11 cellular contexts compared by ENCODE assay signal in the genomic region with DNA sequence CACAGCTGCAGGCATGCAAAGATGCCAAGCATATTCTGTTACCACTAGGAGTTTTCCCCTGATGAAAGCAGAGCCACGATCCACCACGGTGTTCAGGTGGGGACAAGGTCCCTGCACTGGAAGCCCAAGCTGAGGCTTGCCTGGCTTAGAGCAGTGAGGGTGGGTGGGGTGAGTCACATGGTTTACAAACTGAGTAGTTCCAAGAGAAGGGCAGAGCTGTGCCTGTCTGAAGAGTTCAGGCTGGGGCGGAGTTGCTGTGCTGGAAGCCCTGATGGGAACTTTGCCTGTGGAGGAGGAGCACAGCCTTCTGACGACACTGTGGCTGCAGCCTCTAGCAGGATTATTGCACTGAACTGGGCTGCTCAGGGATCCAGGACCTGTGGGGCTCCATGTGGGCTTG. TPM values are rescaled to one million over a fixed set of nuclear protein-coding genes. Genes with fewer than 3 reads are reported as not detected.
DNase-seq lines count a peak whose midpoint lies in the region; ATAC-seq and TF ChIP-seq lines count a peak whose summit lies in the region.
"Had no signal": no experiment of that assay in that cellular context is flagged by ENCODE, and none has a peak within 500 bp of the region (broad histone marks: within the 10 kb centered on the region; RNA-seq: fewer than 3 reads in every experiment).

No MANE protein-coding gene starts in this region.

- H3K4me1 Mint-ChIP-seq in activated CD4-positive, alpha-beta memory T cell treated with anti-CD3 and anti-CD28 coated beads for 36 hours (ENCODE audit: low read depth), result peaks cover 20% of the 10 kb centered on the region
- peaks cover 7% of the 10 kb centered on the region for H3K4me1 Mint-ChIP-seq in activated CD4-positive, alpha-beta memory T cell treated with anti-CD3 and anti-CD28 coated beads, Interleukin-2, amount 10 ng/mL, durations not matched to agents 7 days and 5 days
- H3K4me1 Mint-ChIP-seq: nephron had no signal

- CTCF ChIA-PET in activated CD4-positive, alpha-beta memory T cell treated with anti-CD3 and anti-CD28 coated beads for 36 hours (lab: Charles Lee), result interaction anchor here (1.7 kb wide), 1 partner anchor 325 kb away, joined by 4 read pairs; no protein-coding TSS in a partner anchor
- CTCF ChIA-PET in activated CD4-positive, alpha-beta memory T cell treated with anti-CD3 and anti-CD28 coated beads, Interleukin-2, amount 10 ng/mL, durations not matched to agents 7 days and 5 days (lab: Charles Lee), result no interaction called here

- H3K9me3 ChIP-seq in adipocyte (ENCODE audit: control insufficient read depth, low read length), result no peaks in the 10 kb centered on the region
- no peaks in the 10 kb centered on the region for H3K9me3 ChIP-seq in upper lobe of left lung
- H3K9me3 ChIP-seq: BLaER1 treated with 17β-estradiol and CSF1 and Interleukin-3, amounts not matched to agents 10 nM and 100 nM; suprapubic skin had no signal

- peak; percentile 46 for DNase-seq in activated CD4-positive, alpha-beta memory T cell treated with anti-CD3 and anti-CD28 coated beads for 36 hours
- no peak for DNase-seq in activated CD4-positive, alpha-beta memory T cell treated with anti-CD3 and anti-CD28 coated beads, Interleukin-2, amount 10 ng/mL, durations not matched to agents 7 days and 5 days
- peak; percentile 67 for DNase-seq in adipocyte (ENCODE audit: low read depth)
- DNase-seq in left kidney (ENCODE audit: low read depth, low spot score), result peak; percentile 11
- peak in 1 of 2 donors; percentile 39 for DNase-seq in upper lobe of left lung
- no peak for DNase-seq in GM10266 (ENCODE audit: extremely low spot score)

- POLR2A ChIA-PET in activated CD4-positive, alpha-beta memory T cell treated with anti-CD3 and anti-CD28 coated beads for 36 hours (lab: Charles Lee), result no interaction called here
- POLR2A ChIA-PET in activated CD4-positive, alpha-beta memory T cell treated with anti-CD3 and anti-CD28 coated beads, Interleukin-2, amount 10 ng/mL, durations not matched to agents 7 days and 5 days (lab: Charles Lee), result no interaction called here

- H3K27me3 Mint-ChIP-seq in activated CD4-positive, alpha-beta memory T cell treated with anti-CD3 and anti-CD28 coated beads for 36 hours, result no peaks in the 10 kb centered on the region
- H3K27me3 Mint-ChIP-seq in activated CD4-positive, alpha-beta memory T cell treated with anti-CD3 and anti-CD28 coated beads, Interleukin-2, amount 10 ng/mL, durations not matched to agents 7 days and 5 days, result no peaks in the 10 kb centered on the region

- ATAC-seq in upper lobe of left lung (ENCODE audit: low FRiP score in 2 of 2) (peak; percentile 74 to 77), GM21447 (IDR thresholded peaks at IDR 0.05; ENCODE audit: unreplicated experiment) (no peak), HG03342 (IDR thresholded peaks at IDR 0.05; ENCODE audit: unreplicated experiment) (no peak)

- H3K9me3 Mint-ChIP-seq in activated CD4-positive, alpha-beta memory T cell treated with anti-CD3 and anti-CD28 coated beads for 36 hours, result no peaks in the 10 kb centered on the region
- H3K9me3 Mint-ChIP-seq in activated CD4-positive, alpha-beta memory T cell treated with anti-CD3 and anti-CD28 coated beads, Interleukin-2, amount 10 ng/mL, durations not matched to agents 7 days and 5 days, result no peaks in the 10 kb centered on the region
- H3K9me3 Mint-ChIP-seq: nephron had no signal

- H3K4me1 ChIP-seq in adipocyte (ENCODE audit: control insufficient read depth, insufficient read depth, low read length) (no peaks in the 10 kb centered on the region), upper lobe of left lung (no peaks in the 10 kb centered on the region)
- H3K4me1 ChIP-seq: suprapubic skin had no signal

- no peaks in the 10 kb centered on the region for H3K36me3 Mint-ChIP-seq in activated CD4-positive, alpha-beta memory T cell treated with anti-CD3 and anti-CD28 coated beads for 36 hours
- H3K36me3 Mint-ChIP-seq in activated CD4-positive, alpha-beta memory T cell treated with anti-CD3 and anti-CD28 coated beads, Interleukin-2, amount 10 ng/mL, durations not matched to agents 7 days and 5 days (ENCODE audit: low read depth), result no peaks in the 10 kb centered on the region

- no peak overlapping the region for H3K9ac ChIP-seq in adipocyte (ENCODE audit: low read length)
- H3K9ac ChIP-seq: BLaER1 treated with 17β-estradiol and CSF1 and Interleukin-3, amounts not matched to agents 10 nM and 100 nM had no signal

- no peaks in the 10 kb centered on the region for H3K27me3 ChIP-seq in adipocyte (replicated peaks; ENCODE audit: control insufficient read depth, insufficient read depth, low read length)
- no peaks in the 10 kb centered on the region for H3K27me3 ChIP-seq in upper lobe of left lung
- H3K27me3 ChIP-seq: BLaER1 treated with 17β-estradiol and CSF1 and Interleukin-3, amounts not matched to agents 10 nM and 100 nM; suprapubic skin had no signal

- no peak overlapping the region for H3K27ac ChIP-seq in upper lobe of left lung
- H3K27ac ChIP-seq: BLaER1 treated with 17β-estradiol and CSF1 and Interleukin-3, amounts not matched to agents 10 nM and 100 nM; suprapubic skin had no signal

- no peak overlapping the region for H3K4me3 Mint-ChIP-seq in activated CD4-positive, alpha-beta memory T cell treated with anti-CD3 and anti-CD28 coated beads for 36 hours
- H3K4me3 Mint-ChIP-seq in activated CD4-positive, alpha-beta memory T cell treated with anti-CD3 and anti-CD28 coated beads, Interleukin-2, amount 10 ng/mL, durations not matched to agents 7 days and 5 days, result no peak overlapping the region
- H3K4me3 Mint-ChIP-seq: nephron had no signal

- H3K4me3 ChIP-seq in adipocyte (ENCODE audit: low read length) (no peak overlapping the region), upper lobe of left lung (no peak overlapping the region)
- H3K4me3 ChIP-seq: BLaER1 treated with 17β-estradiol and CSF1 and Interleukin-3, amounts not matched to agents 10 nM and 100 nM; suprapubic skin had no signal

- WGBS in upper lobe of left lung, 2 donors, result 58% methylated on average over 4 of the region's 4 CpGs; no CpG with 5 or more reads in 1 of the 2 donors

- no peak overlapping the region for H3K27ac Mint-ChIP-seq in activated CD4-positive, alpha-beta memory T cell treated with anti-CD3 and anti-CD28 coated beads for 36 hours
- no peak overlapping the region for H3K27ac Mint-ChIP-seq in activated CD4-positive, alpha-beta memory T cell treated with anti-CD3 and anti-CD28 coated beads, Interleukin-2, amount 10 ng/mL, durations not matched to agents 7 days and 5 days
- H3K27ac Mint-ChIP-seq: nephron had no signal

- no peaks in the 10 kb centered on the region for H3K36me3 ChIP-seq in adipocyte (ENCODE audit: control insufficient read depth, insufficient read depth, low read length, severe bottlenecking)
- H3K36me3 ChIP-seq in upper lobe of left lung, result no peaks in the 10 kb centered on the region
- H3K36me3 ChIP-seq: BLaER1 treated with 17β-estradiol and CSF1 and Interleukin-3, amounts not matched to agents 10 nM and 100 nM; suprapubic skin had no signal

- TF ChIP-seq CTCF in upper lobe of left lung (IDR thresholded peaks at IDR 0.05), result no peak
- TF ChIP-seq CTCF in GM10266 (IDR thresholded peaks at IDR 0.05; ENCODE audit: control insufficient read depth, insufficient read depth, low read depth, missing control alignments), result no peak

- TF ChIP-seq EP300 in upper lobe of left lung (IDR thresholded peaks at IDR 0.05), result no peak

- intact Hi-C loops in activated CD4-positive, alpha-beta memory T cell treated with anti-CD3 and anti-CD28 coated beads for 36 hours (cut with micrococcal nuclease), result loop anchor here (10.0 kb wide), 2 partner anchors 86 to 476 kb away; a partner anchor contains a TSS

- TF ChIP-seq POLR2A in upper lobe of left lung (IDR thresholded peaks at IDR 0.05), result no peak

RNA-seq across cellular contexts. Expression of a gene that starts 45.5 kb away (rescaled TPM):
- total RNA-seq in activated CD4-positive, alpha-beta memory T cell treated with anti-CD3 and anti-CD28 coated beads for 36 hours, result not detected
- not detected for total RNA-seq in activated CD4-positive, alpha-beta memory T cell treated with anti-CD3 and anti-CD28 coated beads, Interleukin-2, amount 10 ng/mL, durations not matched to agents 7 days and 5 days
- under 1 TPM in 2 of 6 donors, not detected in 4; 0.37 to 0.51 TPM for total RNA-seq in upper lobe of left lung
- total RNA-seq: suprapubic skin had no signal

Comparison
In these comparisons a context has a peak if more than half of its experiments do, and no peak if none do; other contexts are left out.
1. DNase-seq: peak in activated CD4-positive, alpha-beta memory T cell treated with anti-CD3 and anti-CD28 coated beads for 36 hours (single experiment), adipocyte (single experiment) and left kidney (single experiment); none in activated CD4-positive, alpha-beta memory T cell treated with anti-CD3 and anti-CD28 coated beads, Interleukin-2, amount 10 ng/mL, durations not matched to agents 7 days and 5 days (single experiment) and GM10266 (single experiment).
2. ATAC-seq: peak in upper lobe of left lung (2 of 2); none in GM21447 (single experiment) and HG03342 (single experiment).